8 cellular contexts compared by ENCODE assay signal in genomic region chr1:31644560-31645273, GRCh38. TPM values are rescaled to one million over a fixed set of nuclear protein-coding genes. Genes with fewer than 3 reads are reported as not detected.
A peak's percentile ranks its signal among the peaks of the same experiment; 100 is the strongest.
DNase-seq lines count a peak whose midpoint lies in the region; ATAC-seq and TF ChIP-seq lines count a peak whose summit lies in the region.

Gene PEF1, minus strand, starts transcription at chr1:31644876. Its CDS starts 12 bp downstream, at chr1:31644864.

- H3K27ac ChIP-seq in thymus (ENCODE audit: low read depth), result peak within 1 kb of the TSS; percentile 97

- no peaks in the 10 kb centered on the region for H3K27me3 ChIP-seq in thymus (ENCODE audit: control insufficient read depth, insufficient read depth)

- no peaks in the 10 kb centered on the region for H3K9me3 Mint-ChIP-seq in osteocyte (ENCODE audit: unreplicated experiment)

- no peak for TF ChIP-seq CTCF in osteocyte (IDR thresholded peaks at IDR 0.05)

- peak within 1 kb of the TSS; percentile 99 for H3K4me3 Mint-ChIP-seq in osteocyte (ENCODE audit: unreplicated experiment)

- no peaks in the 10 kb centered on the region for H3K36me3 Mint-ChIP-seq in osteocyte (ENCODE audit: unreplicated experiment)

- intact Hi-C loops in head of caudate nucleus (cut with DNase I), result no loop called here

- H3K4me3 ChIP-seq in thymus (ENCODE audit: low read length), result peak within 1 kb of the TSS; percentile 79

- peaks cover 10% of the 10 kb centered on the region for H3K4me1 ChIP-seq in thymus (ENCODE audit: control insufficient read depth, insufficient read depth, low read length)

- ATAC-seq in HG02678 (IDR thresholded peaks at IDR 0.05; ENCODE audit: unreplicated experiment), result peak; percentile 95

- DNase-seq in NCI-H1417 (lab: John Stamatoyannopoulos, UW), result peak; percentile 99 to 100 (median 100)
- peak; percentile 95 to 96 for DNase-seq in SW 1271 (lab: John Stamatoyannopoulos, UW)
- DNase-seq in activated naive CD8-positive, alpha-beta T cell treated with anti-CD3 and anti-CD28 coated beads, Interleukin-2, amount 50 U/mL, for 16 hours (ENCODE audit: low read depth, low spot score), result peak; percentile 97
- DNase-seq in head of caudate nucleus, result peak; percentile 99 to 100 (median 100)
- DNase-seq in osteocyte (ENCODE audit: extremely low spot score, unreplicated experiment), result peak; percentile 99

- peaks cover 34% of the 10 kb centered on the region for H3K4me1 Mint-ChIP-seq in osteocyte (ENCODE audit: unreplicated experiment)

- H3K27me3 Mint-ChIP-seq in osteocyte (ENCODE audit: unreplicated experiment), result no peaks in the 10 kb centered on the region

- TF ChIP-seq POLR2A in GM10847 (IDR thresholded peaks at IDR 0.05; ENCODE audit: extremely low read depth, insufficient read length), result peak; percentile 40

- H3K9me3 ChIP-seq in thymus (ENCODE audit: control insufficient read depth), result peaks cover 1% of the 10 kb centered on the region

- H3K27ac Mint-ChIP-seq in osteocyte (ENCODE audit: unreplicated experiment), result peak within 1 kb of the TSS; percentile 100

- WGBS in thymus, result under 1% methylated on average over 56 of the region's 56 CpGs

- no peaks in the 10 kb centered on the region for H3K36me3 ChIP-seq in thymus (ENCODE audit: control insufficient read depth, insufficient read depth)

RNA-seq across cellular contexts. Expression of gene PEF1, which starts in this region (rescaled TPM):
- total RNA-seq in osteocyte, result 53.4 and 57.0 TPM in 2 replicates
- 83.1 TPM for polyA plus RNA-seq in thymus

Comparison
In these comparisons a context has a peak if more than half of its experiments do, and no peak if none do; other contexts are left out.
1. Peak in every context shown above with its lines: DNase-seq, ATAC-seq, H3K4me3 ChIP-seq and H3K27ac ChIP-seq.